10 cellular contexts compared by ENCODE assay signal in the genomic region with DNA sequence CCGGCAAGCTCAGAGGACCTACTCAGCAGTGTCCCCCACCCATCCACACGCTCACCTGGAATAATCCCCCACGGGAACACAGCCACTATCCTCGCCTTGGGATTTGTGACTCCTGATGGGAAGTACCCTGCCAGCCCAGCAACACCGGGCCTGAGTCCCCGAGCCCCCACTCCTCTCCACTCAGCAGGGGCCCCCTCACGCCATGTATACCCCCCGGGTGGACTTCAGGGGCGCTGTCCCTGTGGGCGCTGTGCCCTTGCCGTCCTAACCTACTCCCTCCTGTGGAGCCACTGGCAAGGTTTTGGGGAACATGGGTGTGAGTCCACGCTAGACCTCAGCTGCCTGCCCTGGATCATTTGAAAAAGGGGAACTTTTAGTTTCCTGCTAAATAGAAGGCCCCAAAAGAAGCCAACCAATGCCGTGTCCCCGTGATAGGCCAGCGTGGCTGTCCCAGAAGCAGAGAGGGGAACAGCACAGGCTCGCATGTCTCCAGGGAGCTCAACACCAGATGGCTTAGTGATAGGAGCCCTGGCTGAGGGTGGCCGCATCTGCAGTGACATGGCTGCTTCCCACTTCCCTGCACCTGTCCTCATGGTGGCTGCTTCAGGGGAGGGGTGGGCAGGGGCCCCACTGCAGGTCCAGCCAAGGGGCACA.
A peak's percentile ranks its signal among the peaks of the same experiment; 100 is the strongest.
DNase-seq lines count a peak whose midpoint lies in the region; ATAC-seq and TF ChIP-seq lines count a peak whose summit lies in the region.
"Had no signal": no experiment of that assay in that cellular context is flagged by ENCODE, and none has a peak within 500 bp of the region (broad histone marks: within the 10 kb centered on the region; RNA-seq: fewer than 3 reads in every experiment).

No MANE protein-coding gene starts in this region.

- H3K79me2 ChIP-seq in OCI-LY1 (ENCODE audit: insufficient read depth, low read length): no peaks in the 10 kb centered on the region

- H3K4me3 ChIP-seq in BLaER1: peak overlapping the region; percentile 54
- H3K4me3 ChIP-seq in OCI-LY1 (ENCODE audit: low read depth, low read length, poor library complexity, severe bottlenecking): peak overlapping the region; percentile 3
- no peak overlapping the region for H3K4me3 ChIP-seq in right lobe of liver

- no peak overlapping the region for H2AFZ ChIP-seq in OCI-LY1 (ENCODE audit: low read length)

- H3K9ac ChIP-seq in BLaER1: peak overlapping the region; percentile 76
- peak overlapping the region; percentile 39; the same call in 1 of the 2 replicates for H3K9ac ChIP-seq in OCI-LY1 (ENCODE audit: low read length)

- no peaks in the 10 kb centered on the region for H3K27me3 Mint-ChIP-seq in progenitor cell of endocrine pancreas

- H3K36me3 Mint-ChIP-seq in progenitor cell of endocrine pancreas (ENCODE audit: insufficient read depth): peaks cover 9% of the 10 kb centered on the region

- peak; percentile 36 for ATAC-seq in GM21619 (IDR thresholded peaks at IDR 0.05; ENCODE audit: unreplicated experiment)
- ATAC-seq in right lobe of liver: peak in 3 of 4 donors; percentile 2 to 10 (median 9)

- H3K4me1 ChIP-seq in BLaER1 (peaks cover 65% of the 10 kb centered on the region), OCI-LY1 (ENCODE audit: insufficient read depth, low read length, severe bottlenecking) (peaks cover 84% of the 10 kb centered on the region), right lobe of liver (peaks cover 0 to 38% (median 21%) of the 10 kb centered on the region in 4 donors)

- H3K27ac ChIP-seq in BLaER1 (peak overlapping the region; percentile 88), OCI-LY1 (ENCODE audit: low read depth, low read length, poor library complexity, severe bottlenecking) (peak overlapping the region; percentile 94), right lobe of liver (peak overlapping the region in 1 of 3 donors; percentile 19)

- no peaks in the 10 kb centered on the region for H3K9me2 ChIP-seq in OCI-LY1 (ENCODE audit: low read depth, low read length)

- H3K4me1 Mint-ChIP-seq in progenitor cell of endocrine pancreas (ENCODE audit: low read depth): peaks cover 33% of the 10 kb centered on the region

- no peak overlapping the region for H3K27ac Mint-ChIP-seq in progenitor cell of endocrine pancreas

- TF ChIP-seq POLR2A in right lobe of liver (IDR thresholded peaks at IDR 0.05): no peak

- DNase-seq in right lobe of liver (no peak), hippocampal formation (lab: John Stamatoyannopoulos, UW) (no peak), NCI-H446 treated with DMSO at 0.1 percent for 48 hours (lab: John Stamatoyannopoulos, UW) (no peak), progenitor cell of endocrine pancreas (ENCODE audit: low spot score, unreplicated experiment) (no peak), OCI-M1 (lab: John Stamatoyannopoulos, UW) (no peak)
- DNase-seq: activated CD8-positive, alpha-beta memory T cell treated with anti-CD3 and anti-CD28 coated beads, Interleukin-2, amount 50 U/mL, for 4 hours; stimulated activated CD4-positive, alpha-beta T cell treated with anti-CD3 and anti-CD28 coated beads, Interleukin-15, amount 100 ng/mL, for 24 hours had no signal

- TF ChIP-seq CTCF in OCI-LY1 (IDR thresholded peaks at IDR 0.05; ENCODE audit: low read length) (no peak), right lobe of liver (IDR thresholded peaks at IDR 0.05) (no peak), progenitor cell of endocrine pancreas (IDR thresholded peaks at IDR 0.05; ENCODE audit: unreplicated experiment) (no peak)

- H3K4me2 ChIP-seq in BLaER1 (peak overlapping the region; percentile 91), OCI-LY1 (ENCODE audit: low read length) (peak overlapping the region; percentile 56)

- no peak overlapping the region for H3K4me3 Mint-ChIP-seq in progenitor cell of endocrine pancreas (ENCODE audit: low read depth)

- H3K27me3 ChIP-seq in BLaER1 (no peaks in the 10 kb centered on the region), OCI-LY1 (ENCODE audit: insufficient read depth, low read length) (no peaks in the 10 kb centered on the region), right lobe of liver (no peaks in the 10 kb centered on the region)

- H3K9me3 ChIP-seq in BLaER1 (no peaks in the 10 kb centered on the region), OCI-LY1 (ENCODE audit: low read length) (no peaks in the 10 kb centered on the region), right lobe of liver (no peaks in the 10 kb centered on the region)

- H4K20me1 ChIP-seq in BLaER1 (peaks cover 18% of the 10 kb centered on the region; the same call in 1 of the 2 replicates), OCI-LY1 (ENCODE audit: insufficient read depth, low read length) (no peaks in the 10 kb centered on the region)

- H3K36me3 ChIP-seq in BLaER1 (peaks cover 26% of the 10 kb centered on the region), OCI-LY1 (ENCODE audit: insufficient read depth, low read length) (peaks cover 5% of the 10 kb centered on the region), right lobe of liver (no peaks in the 10 kb centered on the region)

- WGBS in right lobe of liver (ENCODE audit: insufficient coverage, low coverage, low lambda C conversion rate, missing lambda C conversion rate): 90% methylated on average over 2 of the region's 17 CpGs

- peaks cover 6% of the 10 kb centered on the region; the same call in 1 of the 2 replicates for H3F3A ChIP-seq in OCI-LY1 (ENCODE audit: insufficient read depth, low read length)

- intact Hi-C loops in right lobe of liver (cut with DNase I): loop anchor here in 1 of 2 donors (10.0 kb wide), 1 partner anchor 82 kb away; a partner anchor contains a TSS

- no peaks in the 10 kb centered on the region for H3K9me3 Mint-ChIP-seq in progenitor cell of endocrine pancreas (ENCODE audit: low read depth)

Comparison
In these comparisons a context has a peak if more than half of its experiments do, and no peak if none do; other contexts are left out.
1. H3K4me3 ChIP-seq: peak in BLaER1 (single experiment) and OCI-LY1 (single experiment); none in right lobe of liver (0 of 3).